Comparison of ENCODE assay signal across 8 cellular contexts in genomic region chrX:104166735-104167436, GRCh38. TPM values are rescaled to one million over a fixed set of nuclear protein-coding genes. Genes with fewer than 3 reads are reported as not detected.
DNase-seq lines count a peak whose midpoint lies in the region; ATAC-seq and TF ChIP-seq lines count a peak whose summit lies in the region.

No MANE protein-coding gene starts in this region.

- H3K36me3 ChIP-seq in HUES6 (ENCODE audit: control insufficient read depth, insufficient read depth, low read length) (peaks cover 8% of the 10 kb centered on the region; the same call in 1 of the 2 replicates), mesodermal cell (ENCODE audit: control insufficient read depth, insufficient read depth, low read length) (peaks cover 13% of the 10 kb centered on the region), urinary bladder (ENCODE audit: insufficient read depth) (no peaks in the 10 kb centered on the region)

- H3K4me3 ChIP-seq in HUES6 (ENCODE audit: low read depth, low read length) = peak overlapping the region; percentile 96
- H3K4me3 ChIP-seq in mesodermal cell (ENCODE audit: extremely low read depth, insufficient read depth, low read length, poor library complexity, severe bottlenecking) = peak overlapping the region; percentile 63
- H3K4me3 ChIP-seq in urinary bladder (ENCODE audit: low read depth, low read length) = peak overlapping the region; percentile 88

- 0% methylated on average over 2 of the region's 37 CpGs for WGBS in mesodermal cell (ENCODE audit: insufficient coverage in 2 of 2), 2 experiments
- WGBS in urinary bladder = under 1% methylated on average over 37 of the region's 37 CpGs

- H3K27ac Mint-ChIP-seq in CD4-positive, alpha-beta T cell = peak overlapping the region; percentile 83
- H3K27ac Mint-ChIP-seq in MCF 10A (ENCODE audit: low read depth, unreplicated experiment) = peak overlapping the region; percentile 52

- H3K4me3 Mint-ChIP-seq in CD4-positive, alpha-beta T cell = peak overlapping the region; percentile 86
- peak overlapping the region; percentile 76 for H3K4me3 Mint-ChIP-seq in MCF 10A (ENCODE audit: unreplicated experiment)

- H3K27me3 ChIP-seq in CD4-positive, alpha-beta T cell (ENCODE audit: control insufficient read depth, insufficient read depth, low read length) = no peaks in the 10 kb centered on the region
- H3K27me3 ChIP-seq in HUES6 (ENCODE audit: control insufficient read depth, insufficient read depth, low read length) = no peaks in the 10 kb centered on the region; the same call in 1 of the 2 replicates

- peak overlapping the region; percentile 29 for H3K27ac ChIP-seq in CD4-positive, alpha-beta T cell (ENCODE audit: low read depth, low read length)
- H3K27ac ChIP-seq in HUES6 (ENCODE audit: low read depth, low read length) (peak overlapping the region; percentile 9; the same call in 1 of the 2 replicates), mesodermal cell (ENCODE audit: low read depth, low read length, severe bottlenecking) (no peak overlapping the region), urinary bladder (ENCODE audit: low read depth) (peak overlapping the region; percentile 71)

- peak overlapping the region; percentile 86 for H3K9ac ChIP-seq in HUES6 (ENCODE audit: low read length)

- no TSS peak for BruUV-seq in MCF 10A (replicated peaks; lab: Mats Ljungman, UMichigan)

- TF ChIP-seq CTCF in CD4-positive, alpha-beta T cell (IDR thresholded peaks at IDR 0.05) = no peak
- TF ChIP-seq CTCF in MCF 10A (IDR thresholded peaks at IDR 0.05; ENCODE audit: unreplicated experiment) = no peak

- H3K4me1 ChIP-seq in HUES6 (ENCODE audit: control insufficient read depth, insufficient read depth, low read length) (peaks cover 4% of the 10 kb centered on the region), mesodermal cell (ENCODE audit: control insufficient read depth, insufficient read depth, low read length, poor library complexity, severe bottlenecking) (no peaks in the 10 kb centered on the region), urinary bladder (ENCODE audit: insufficient read depth) (no peaks in the 10 kb centered on the region)

- H3K9me3 ChIP-seq in CD4-positive, alpha-beta T cell (ENCODE audit: control insufficient read depth, low read length) = no peaks in the 10 kb centered on the region
- H3K9me3 ChIP-seq in HUES6 (ENCODE audit: control insufficient read depth, insufficient read depth, low read depth, low read length) = no peaks in the 10 kb centered on the region
- H3K9me3 ChIP-seq in mesodermal cell (ENCODE audit: control insufficient read depth, low read length) = no peaks in the 10 kb centered on the region

- no peaks in the 10 kb centered on the region for H3K27me3 Mint-ChIP-seq in CD4-positive, alpha-beta T cell
- peaks cover 66% of the 10 kb centered on the region for H3K27me3 Mint-ChIP-seq in MCF 10A (ENCODE audit: insufficient read depth, unreplicated experiment)

- H3K36me3 Mint-ChIP-seq in CD4-positive, alpha-beta T cell (ENCODE audit: low read depth) = peaks cover 8% of the 10 kb centered on the region
- peaks cover 8% of the 10 kb centered on the region for H3K36me3 Mint-ChIP-seq in MCF 10A (ENCODE audit: insufficient read depth, unreplicated experiment)

- no peak for ATAC-seq in CD4-positive, alpha-beta T cell (ENCODE audit: poor library complexity)

- POLR2A ChIA-PET in CD4-positive, alpha-beta T cell (lab: Charles Lee) = interaction anchor here (1.3 to 3.1 kb wide), 2 partner anchors 10 to 248 kb away, joined by 4 to 54 read pairs; partner anchors contain the start of gene SLC25A53
- POLR2A ChIA-PET in MCF 10A (lab: Yijun Ruan, JAX) = interaction anchor here (0.6 to 3.3 kb wide), 9 partner anchors 8 to 42 kb away, joined by 3 to 75 read pairs (median 6); partner anchors contain the start of gene SLC25A53

- peak in 1 of 10 experiments; percentile 4 for DNase-seq in CD4-positive, alpha-beta T cell
- DNase-seq in MCF 10A (ENCODE audit: unreplicated experiment) = no peak
- no peak for DNase-seq in globus pallidus (ENCODE audit: low spot score)
- no peak for DNase-seq in hepatic stellate cell (ENCODE audit: low spot score)
- DNase-seq in activated CD4-positive, CD25-positive, alpha-beta regulatory T cell treated with anti-CD3 and anti-CD28 coated beads, Interleukin-2, amount 50 U/mL, for 72 hours = no peak

- H3K4me1 Mint-ChIP-seq in CD4-positive, alpha-beta T cell (ENCODE audit: low read depth) = peaks cover 39% of the 10 kb centered on the region
- peaks cover 19% of the 10 kb centered on the region for H3K4me1 Mint-ChIP-seq in MCF 10A (ENCODE audit: insufficient read depth, unreplicated experiment)

- no peaks in the 10 kb centered on the region for H3K9me3 Mint-ChIP-seq in CD4-positive, alpha-beta T cell
- no peaks in the 10 kb centered on the region for H3K9me3 Mint-ChIP-seq in MCF 10A (ENCODE audit: unreplicated experiment)

- intact Hi-C loops in CD4-positive, alpha-beta T cell (cut with DNase I, micrococcal nuclease) = loop anchor here in 1 of 2 experiments (5.0 to 10.0 kb wide), 3 partner anchors 250 to 952 kb away; partner anchors contain the start of genes BEX4 and MORF4L2
- intact Hi-C loops in MCF 10A (cut with micrococcal nuclease) = no loop called here

- CTCF ChIA-PET in CD4-positive, alpha-beta T cell (lab: Charles Lee) = interaction anchor here (1.2 to 1.8 kb wide), 3 partner anchors 10 to 68 kb away, joined by 3 to 20 read pairs (median 5); partner anchors contain the start of gene SLC25A53
- CTCF ChIA-PET in MCF 10A (lab: Yijun Ruan, JAX) = interaction anchor here (0.6 to 1.8 kb wide), 5 partner anchors 10 to 80 kb away, joined by 3 to 14 read pairs (median 3); partner anchors contain the start of gene SLC25A53

RNA-seq across cellular contexts. Expression of gene FAM199X, which starts 0.6 kb away (rescaled TPM):
- 10 to 100 TPM; 16.4 to 17.1 TPM for total RNA-seq in CD4-positive, alpha-beta T cell
- total RNA-seq in MCF 10A (2022) (26.0 and 27.2 TPM in 2 replicates), urinary bladder (34.7 TPM)
- polyA plus RNA-seq in mesodermal cell (2013, experiment 1 of 2) = 16.3 TPM
- polyA plus RNA-seq in mesodermal cell (2013, experiment 2 of 2) = 16.1 TPM
- 10.9 TPM for polyA plus RNA-seq in urinary bladder

RNA-seq across cellular contexts. Expression of gene SLC25A53, which starts 10.1 kb away (rescaled TPM):
- 1 to 10 TPM; 5.1 TPM for total RNA-seq in CD4-positive, alpha-beta T cell
- total RNA-seq in MCF 10A (2022) = 3.2 and 4.1 TPM in 2 replicates
- 3.5 TPM for polyA plus RNA-seq in mesodermal cell (2013, experiment 1 of 2)
- 3.0 TPM for polyA plus RNA-seq in mesodermal cell (2013, experiment 2 of 2)
- total RNA-seq in urinary bladder = 23.7 TPM
- 10.6 TPM for polyA plus RNA-seq in urinary bladder

RNA-seq across cellular contexts. Expression of gene ZCCHC18, which starts 54.6 kb away (rescaled TPM):
- 1 to 10 TPM; 2.9 to 3.8 TPM for total RNA-seq in CD4-positive, alpha-beta T cell
- not detected in 2 replicates for total RNA-seq in MCF 10A (2022)
- polyA plus RNA-seq in mesodermal cell (2013, experiment 1 of 2) = 1.9 TPM
- polyA plus RNA-seq in mesodermal cell (2013, experiment 2 of 2) = 2.2 TPM
- total RNA-seq in urinary bladder = 3.3 TPM
- polyA plus RNA-seq in urinary bladder = 2.2 TPM
